ENCODE assay signal across 8 cellular contexts in genomic region chr11:65493367-65494176, GRCh38. TPM values are rescaled to one million over a fixed set of nuclear protein-coding genes. Genes with fewer than 3 reads are reported as not detected.
DNase-seq lines count a peak whose midpoint lies in the region; TF ChIP-seq lines count a peak whose summit lies in the region.

No MANE protein-coding gene starts in this region.

- CTCF ChIA-PET in AG04449 (lab: Yijun Ruan, JAX), result interaction anchor here (1.2 to 10.0 kb wide), 5 partner anchors 16 to 77 kb away, joined by 4 to 96 read pairs (median 9); no protein-coding TSS in a partner anchor

- DNase-seq in AG04449 (ENCODE audit: low read depth, low spot score) (peak; percentile 92), HCEC 1CT (peak; percentile 98), hepatic stellate cell (ENCODE audit: low spot score) (peak; percentile 61), smooth muscle cell (lab: John Stamatoyannopoulos, UW; ENCODE audit: unreplicated experiment) (no peak), 8988T (no peak), RPMI8226 (no peak), NCI-H2107 (lab: John Stamatoyannopoulos, UW) (no peak)

- no peaks in the 10 kb centered on the region for H3K9me3 ChIP-seq in smooth muscle cell (replicated peaks; ENCODE audit: low read depth)

- H3K27ac Mint-ChIP-seq in activated naive CD8-positive, alpha-beta T cell, result peak overlapping the region; percentile 91

- H3K36me3 Mint-ChIP-seq in activated naive CD8-positive, alpha-beta T cell, result no peaks in the 10 kb centered on the region

- peaks cover 42% of the 10 kb centered on the region for H3K4me1 Mint-ChIP-seq in activated naive CD8-positive, alpha-beta T cell (ENCODE audit: low read depth)

- no peaks in the 10 kb centered on the region for H4K20me1 ChIP-seq in smooth muscle cell (ENCODE audit: low read depth)

- no peak overlapping the region for H2AFZ ChIP-seq in smooth muscle cell (ENCODE audit: low read depth)

- H3K4me3 Mint-ChIP-seq in activated naive CD8-positive, alpha-beta T cell, result peak overlapping the region; percentile 66

- POLR2A ChIA-PET in AG04449 (lab: Yijun Ruan, JAX), result interaction anchor here (1.0 to 12.4 kb wide), 8 partner anchors 10 to 74 kb away, joined by 3 to 703 read pairs (median 32); partner anchors contain the start of genes MALAT1 and NEAT1

- peak overlapping the region; percentile 92 for H3K9ac ChIP-seq in smooth muscle cell (ENCODE audit: low read depth)

- peaks cover 69% of the 10 kb centered on the region for H3K4me1 ChIP-seq in smooth muscle cell (ENCODE audit: low read depth)

- H3K9me3 Mint-ChIP-seq in activated naive CD8-positive, alpha-beta T cell (ENCODE audit: low read depth), result no peaks in the 10 kb centered on the region

- 36% methylated on average over 12 of the region's 12 CpGs for WGBS in smooth muscle cell (ENCODE audit: low lambda C conversion rate)

- H3K27ac ChIP-seq in smooth muscle cell (ENCODE audit: low read depth), result peak overlapping the region; percentile 98

- H3K4me2 ChIP-seq in smooth muscle cell, result peak overlapping the region; percentile 77

- H3K27me3 Mint-ChIP-seq in activated naive CD8-positive, alpha-beta T cell, result no peaks in the 10 kb centered on the region

- H3K36me3 ChIP-seq in smooth muscle cell (ENCODE audit: low read depth), result no peaks in the 10 kb centered on the region

- TF ChIP-seq CTCF in AG04449 (IDR thresholded peaks at IDR 0.05; ENCODE audit: insufficient read depth, low read length, missing control alignments) (no peak), smooth muscle cell (IDR thresholded peaks at IDR 0.05; ENCODE audit: borderline replicate concordance, insufficient read depth, poor library complexity, severe bottlenecking) (no peak)

- peaks cover 53% of the 10 kb centered on the region for H3F3A ChIP-seq in smooth muscle cell (ENCODE audit: low read depth)

- peaks cover 32% of the 10 kb centered on the region for H3K79me2 ChIP-seq in smooth muscle cell (ENCODE audit: low read depth)

- H3K4me3 ChIP-seq in AG04449 (ENCODE audit: low read depth, low read length) (no peak overlapping the region), smooth muscle cell (no peak overlapping the region)

- H3K27me3 ChIP-seq in smooth muscle cell (ENCODE audit: low read depth), result no peaks in the 10 kb centered on the region

RNA-seq across cellular contexts. Expression of gene MALAT1, which starts 5.3 kb away (rescaled TPM):
- total RNA-seq in smooth muscle cell, result 7,019 and 7,386 TPM in 2 replicates
- 6,158 and 16,096 TPM in 2 replicates for polyA plus RNA-seq in smooth muscle cell

RNA-seq across cellular contexts. Expression of gene SCYL1, which starts 31.3 kb away (rescaled TPM):
- 66.6 and 90.8 TPM in 2 replicates for total RNA-seq in smooth muscle cell
- polyA plus RNA-seq in smooth muscle cell, result 108 and 123 TPM in 2 replicates

Comparison
In these comparisons a context has a peak if more than half of its experiments do, and no peak if none do; other contexts are left out.
1. DNase-seq: peak in AG04449 (single experiment), HCEC 1CT (single experiment) and hepatic stellate cell (single experiment); none in smooth muscle cell (single experiment), 8988T (single experiment), RPMI8226 (single experiment) and NCI-H2107 (single experiment).